Comparison of ENCODE assay signal across 1 cellular context in genomic region chr16:67249762-67250327, GRCh38.
TF ChIP-seq lines count a peak whose summit lies in the region.

No MANE protein-coding gene starts in this region.

TF ChIP-seq in GM12878, 131 proteins besides CTCF, POLR2A, EP300 and RAD21:
- no peak for TF ChIP-seq SREBF1 (IDR thresholded peaks at IDR 0.05; ENCODE audit: low read length)
- TF ChIP-seq BMI1 (IDR thresholded peaks at IDR 0.05; ENCODE audit: borderline replicate concordance), result no peak
- TF ChIP-seq BCL11A (IDR thresholded peaks at IDR 0.05; ENCODE audit: low read depth, low read length), result no peak
- no peak for TF ChIP-seq RELA (IDR thresholded peaks at IDR 0.05; ENCODE audit: borderline replicate concordance, partially characterized antibody)
- no peak for TF ChIP-seq NR2F1 (conservative IDR thresholded peaks at IDR 0.05)
- TF ChIP-seq JUNB (IDR thresholded peaks at IDR 0.05), result no peak
- TF ChIP-seq TCF7 (IDR thresholded peaks at IDR 0.05; ENCODE audit: borderline replicate concordance), result no peak
- no peak for TF ChIP-seq SRF (IDR thresholded peaks at IDR 0.05; ENCODE audit: low read depth in 2 of 2, low read length in 2 of 2)
- TF ChIP-seq STAT3 (IDR thresholded peaks at IDR 0.05; ENCODE audit: low read depth, low read length), result no peak
